Comparison of ENCODE assay signal across 27 cellular contexts in genomic region chr16:67258160-67258835, GRCh38. TPM values are rescaled to one million over a fixed set of nuclear protein-coding genes. Genes with fewer than 3 reads are reported as not detected.
"Had no signal": no experiment of that assay in that cellular context is flagged by ENCODE, and none has a peak within 500 bp of the region (broad histone marks: within the 10 kb centered on the region; RNA-seq: fewer than 3 reads in every experiment).

No MANE protein-coding gene starts in this region.

- H3K4me1 Mint-ChIP-seq: activated B cell treated with CpG ODN at 0.5 μM for 24 hours; memory B cell; stimulated activated naive CD8-positive, alpha-beta T cell treated with anti-CD3 and anti-CD28 coated beads, Interleukin-15, amount 100 ng/mL, for 72 hours had no signal

- H3K9me3 ChIP-seq: adrenal gland, ascending aorta, esophagus squamous epithelium, gastroesophageal sphincter, suprapubic skin, transverse colon, uterus had no signal

- H3K4me3 ChIP-seq: adrenal gland, ascending aorta, esophagus squamous epithelium, gastroesophageal sphincter, suprapubic skin, transverse colon, uterus had no signal

- H3K9me3 Mint-ChIP-seq: activated B cell treated with CpG ODN at 0.5 μM for 24 hours; activated T-cell treated with anti-CD3 and anti-CD28 coated beads, Interleukin-2, amount 50 U/mL, for 4 hours; activated T-helper 2 cell treated with anti-CD3 and anti-CD28 coated beads, Interferon-gamma antibody, Interleukin-2, Interleukin-4, amounts not matched to agents 10 μg/mL and 5 μg/mL and 100 μg/mL, durations not matched to agents 14 hours and 24 hours and 36 hours; memory B cell; nephron; stimulated activated naive CD8-positive, alpha-beta T cell treated with anti-CD3 and anti-CD28 coated beads, Interleukin-15, amount 100 ng/mL, for 72 hours had no signal

- H3K4me3 Mint-ChIP-seq: activated B cell treated with CpG ODN at 0.5 μM for 24 hours; activated CD4-positive, alpha-beta T cell treated with anti-CD3 and anti-CD28 coated beads for 36 hours; activated naive CD8-positive, alpha-beta T cell; activated T-cell treated with anti-CD3 and anti-CD28 coated beads, Interleukin-2, amount 50 U/mL, for 4 hours; memory B cell; nephron; stimulated activated naive CD8-positive, alpha-beta T cell treated with anti-CD3 and anti-CD28 coated beads, Interleukin-15, amount 100 ng/mL, for 72 hours had no signal

- H3K27ac ChIP-seq: adrenal gland, ascending aorta, brain microvascular endothelial cell, esophagus squamous epithelium, gastroesophageal sphincter, suprapubic skin, transverse colon, uterus had no signal

- DNase-seq: activated B cell treated with CpG ODN at 0.5 μM for 24 hours; activated CD4-positive, alpha-beta T cell treated with anti-CD3 and anti-CD28 coated beads for 36 hours; activated CD4-positive, alpha-beta T cell treated with anti-CD3 and anti-CD28 coated beads, Interleukin-2, amount 50 U/mL, for 4 hours; activated CD8-positive, alpha-beta memory T cell treated with anti-CD3 and anti-CD28 coated beads, Interleukin-2, amount 50 U/mL, for 48 hours; activated naive CD4-positive, alpha-beta T cell; activated T-cell treated with anti-CD3 and anti-CD28 coated beads, Interleukin-2, amount 50 U/mL, for 4 hours; brain microvascular endothelial cell; caudate nucleus; esophagus squamous epithelium; head of caudate nucleus; hypothalamus; left ventricle myocardium superior; nucleus accumbens; retina; stimulated activated CD4-positive, alpha-beta T cell treated with anti-CD3 and anti-CD28 coated beads, Interleukin-4, amount 100 ng/mL, for 4 hours; stimulated activated naive CD8-positive, alpha-beta T cell treated with anti-CD3 and anti-CD28 coated beads, Interleukin-15, amount 100 ng/mL, for 72 hours; T1000; transverse colon; uterus had no signal

- ATAC-seq: activated CD4-positive, alpha-beta T cell treated with anti-CD3 and anti-CD28 coated beads for 36 hours; activated T-cell treated with anti-CD3 and anti-CD28 coated beads, Interleukin-2, amount 50 U/mL, for 4 hours; gastroesophageal sphincter; left ventricle myocardium superior; stimulated activated naive CD8-positive, alpha-beta T cell treated with anti-CD3 and anti-CD28 coated beads, Interleukin-15, amount 100 ng/mL, for 72 hours had no signal

- H3K4me1 ChIP-seq: adrenal gland, ascending aorta, esophagus squamous epithelium, gastroesophageal sphincter, suprapubic skin, transverse colon, uterus had no signal

- H3K36me3 Mint-ChIP-seq: memory B cell had no signal

- H3K27ac Mint-ChIP-seq: activated B cell treated with CpG ODN at 0.5 μM for 24 hours; activated CD4-positive, alpha-beta T cell treated with anti-CD3 and anti-CD28 coated beads for 36 hours; activated naive CD8-positive, alpha-beta T cell; activated T-helper 2 cell treated with anti-CD3 and anti-CD28 coated beads, Interferon-gamma antibody, Interleukin-2, Interleukin-4, amounts not matched to agents 10 μg/mL and 5 μg/mL and 100 μg/mL, durations not matched to agents 14 hours and 24 hours and 36 hours; memory B cell; nephron; stimulated activated naive CD8-positive, alpha-beta T cell treated with anti-CD3 and anti-CD28 coated beads, Interleukin-15, amount 100 ng/mL, for 72 hours had no signal

- H3K27me3 ChIP-seq: ascending aorta, brain microvascular endothelial cell, suprapubic skin, transverse colon, uterus had no signal

- H3K36me3 ChIP-seq: adrenal gland, ascending aorta, brain microvascular endothelial cell, esophagus squamous epithelium, gastroesophageal sphincter, suprapubic skin, transverse colon, uterus had no signal

RNA-seq across cellular contexts. Expression of gene ELMO3, which starts 59.4 kb away (rescaled TPM):
- total RNA-seq: ascending aorta had no signal
